ENCODE assay signal across 10 cellular contexts in the genomic region with DNA sequence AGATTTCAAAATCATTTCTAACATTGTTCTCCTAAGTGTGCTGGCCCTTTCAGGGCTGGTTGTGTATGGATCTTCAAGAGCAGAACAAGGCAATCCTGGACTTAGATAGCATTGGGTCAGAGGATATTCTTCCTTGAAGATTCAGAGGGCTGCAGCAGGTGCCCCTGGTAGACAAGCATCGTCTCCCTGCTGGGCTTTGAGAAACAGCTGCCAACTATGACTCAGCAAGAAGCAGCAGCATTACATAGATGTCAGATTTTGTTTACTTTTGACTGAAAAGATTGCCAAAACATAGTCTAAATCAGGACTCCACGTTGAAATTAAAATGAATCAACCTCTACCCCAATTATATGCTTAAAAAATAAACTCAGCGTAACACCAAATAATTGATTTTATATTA.
DNase-seq lines count a peak whose midpoint lies in the region; ATAC-seq and TF ChIP-seq lines count a peak whose summit lies in the region.
"Had no signal": no experiment of that assay in that cellular context is flagged by ENCODE, and none has a peak within 500 bp of the region (broad histone marks: within the 10 kb centered on the region; RNA-seq: fewer than 3 reads in every experiment).

No MANE protein-coding gene starts in this region.

- H3K9ac ChIP-seq in PC-3 (ENCODE audit: low read length) (no peak overlapping the region), iPS-20b (ENCODE audit: low read depth, low read length) (peak overlapping the region; percentile 2; the same call in 1 of the 2 replicates)

- CTCF ChIA-PET in PC-3 (lab: Charles Lee), result no interaction called here

- POLR2A ChIA-PET in PC-3 (lab: Charles Lee; ENCODE audit: unreplicated experiment), result no interaction called here

- H3K4me2 ChIP-seq in PC-3 (ENCODE audit: low read length), result peak overlapping the region; percentile 35; the same call in 1 of the 2 replicates

- H3K4me3 ChIP-seq in PC-3 (ENCODE audit: low read length) (no peak overlapping the region), iPS-20b (ENCODE audit: low read length) (no peak overlapping the region)

- no peaks in the 10 kb centered on the region; the same call in 1 of the 2 replicates for H3K9me3 ChIP-seq in PC-3 (ENCODE audit: low read length)
- no peaks in the 10 kb centered on the region for H3K9me3 ChIP-seq in iPS-20b (ENCODE audit: insufficient read depth, low read depth, low read length)

- H3K27me3 ChIP-seq in PC-3 (ENCODE audit: low read length) (no peaks in the 10 kb centered on the region), iPS-20b (ENCODE audit: insufficient read depth, low read length) (no peaks in the 10 kb centered on the region)

- ATAC-seq in PC-3 (peak; percentile 85), HG03175 (IDR thresholded peaks at IDR 0.05; ENCODE audit: unreplicated experiment) (no peak), HG03469 (IDR thresholded peaks at IDR 0.05; ENCODE audit: unreplicated experiment) (no peak)

- no peak overlapping the region for H2AFZ ChIP-seq in PC-3 (ENCODE audit: low read length)

- no peaks in the 10 kb centered on the region for H3K4me1 ChIP-seq in PC-3 (ENCODE audit: insufficient read depth, low read length)
- H3K4me1 ChIP-seq in iPS-20b (ENCODE audit: insufficient read depth, low read length), result peaks cover 13% of the 10 kb centered on the region

- H4K20me1 ChIP-seq in PC-3 (ENCODE audit: low read length), result no peaks in the 10 kb centered on the region

- intact Hi-C loops in PC-3 (cut with micrococcal nuclease), result no loop called here

- H3K9me2 ChIP-seq in PC-3 (replicated peaks; ENCODE audit: low read length), result no peaks in the 10 kb centered on the region

- H3F3A ChIP-seq in PC-3 (ENCODE audit: low read length, unreplicated experiment), result no peaks in the 10 kb centered on the region

- H3K27ac ChIP-seq in PC-3 (ENCODE audit: low read length), result no peak overlapping the region
- H3K27ac ChIP-seq in iPS-20b (ENCODE audit: low read length), result no peak overlapping the region
- H3K27ac ChIP-seq: C4-2B had no signal

- no TSS peak for BruUV-seq in PC-3 (replicated peaks; lab: Mats Ljungman, UMichigan)

- H3K36me3 ChIP-seq in PC-3 (ENCODE audit: low read depth, low read length) (no peaks in the 10 kb centered on the region), iPS-20b (ENCODE audit: insufficient read depth, low read depth, low read length) (no peaks in the 10 kb centered on the region)

- DNase-seq in DMS153 (lab: John Stamatoyannopoulos, UW) (peak; percentile 59), NCI-H1417 (lab: John Stamatoyannopoulos, UW) (peak in 2 of 3 experiments; percentile 84 to 97), PC-3 (peak; percentile 20)
- no peak for DNase-seq in stimulated activated CD4-positive, alpha-beta T cell treated with anti-CD3 and anti-CD28 coated beads, Interleukin-1b, Interleukin-23, amount 100 ng/mL, for 48 hours
- DNase-seq in activated CD4-positive, alpha-beta T cell treated with anti-CD3 and anti-CD28 coated beads for 4 hours, result no peak
- DNase-seq: T-helper 9 cell had no signal

- no peaks in the 10 kb centered on the region for H3K79me2 ChIP-seq in PC-3 (ENCODE audit: low read length)

- TF ChIP-seq CTCF in PC-3 (conservative IDR thresholded peaks at IDR 0.05; ENCODE audit: low read depth, low read length), result no peak

Comparison
In these comparisons a context has a peak if more than half of its experiments do, and no peak if none do; other contexts are left out.
1. DNase-seq: peak in DMS153 (single experiment), NCI-H1417 (2 of 3) and PC-3 (single experiment); none in stimulated activated CD4-positive, alpha-beta T cell treated with anti-CD3 and anti-CD28 coated beads, Interleukin-1b, Interleukin-23, amount 100 ng/mL, for 48 hours (single experiment) and activated CD4-positive, alpha-beta T cell treated with anti-CD3 and anti-CD28 coated beads for 4 hours (0 of 2).